1 cellular context compared by ENCODE assay signal in the genomic region with DNA sequence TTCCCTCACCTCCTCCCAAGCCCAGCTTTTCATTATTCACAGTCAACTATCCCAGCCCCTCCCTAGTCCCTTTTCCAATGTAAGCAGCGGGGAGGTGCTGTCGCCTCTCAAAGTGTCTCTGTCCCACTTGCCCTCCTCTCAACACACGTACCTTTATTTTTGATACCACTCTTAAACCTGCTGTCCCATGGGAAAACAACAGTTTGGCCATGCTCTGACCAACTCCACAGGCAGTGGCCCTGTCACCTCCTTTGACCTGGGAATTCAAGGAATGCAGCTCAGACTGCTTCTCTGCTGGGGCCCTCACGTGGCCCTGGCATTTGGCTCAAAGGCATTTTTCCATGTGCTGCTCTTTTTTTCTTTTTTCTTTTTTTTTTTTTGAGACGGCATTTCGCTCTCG.
A peak's percentile ranks its signal among the peaks of the same experiment; 100 is the strongest.
TF ChIP-seq lines count a peak whose summit lies in the region.

No MANE protein-coding gene starts in this region.

TF ChIP-seq in IMR-90, 13 proteins besides CTCF, POLR2A, EP300 and RAD21 (continued from another document):
- TF ChIP-seq, protein P1, sequence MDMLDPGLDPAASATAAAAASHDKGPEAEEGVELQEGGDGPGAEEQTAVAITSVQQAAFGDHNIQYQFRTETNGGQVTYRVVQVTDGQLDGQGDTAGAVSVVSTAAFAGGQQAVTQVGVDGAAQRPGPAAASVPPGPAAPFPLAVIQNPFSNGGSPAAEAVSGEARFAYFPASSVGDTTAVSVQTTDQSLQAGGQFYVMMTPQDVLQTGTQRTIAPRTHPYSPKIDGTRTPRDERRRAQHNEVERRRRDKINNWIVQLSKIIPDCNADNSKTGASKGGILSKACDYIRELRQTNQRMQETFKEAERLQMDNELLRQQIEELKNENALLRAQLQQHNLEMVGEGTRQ (IDR thresholded peaks at IDR 0.05; ENCODE audit: low read depth, low read length) = peak; percentile 67; the same call in 1 of the 2 replicates
- TF ChIP-seq CHD1 (IDR thresholded peaks at IDR 0.05; ENCODE audit: low read depth, low read length) (no peak), RCOR1 (IDR thresholded peaks at IDR 0.05; ENCODE audit: insufficient replicate concordance, low read length) (no peak), FOS (IDR thresholded peaks at IDR 0.05; ENCODE audit: low read depth, low read length) (no peak), SMC3 (IDR thresholded peaks at IDR 0.05; ENCODE audit: low read depth, low read length) (no peak), BHLHE40 (IDR thresholded peaks at IDR 0.05; ENCODE audit: low read depth, low read length) (peak; percentile 51; the same call in 1 of the 2 replicates)
- TF ChIP-seq, protein P2, sequence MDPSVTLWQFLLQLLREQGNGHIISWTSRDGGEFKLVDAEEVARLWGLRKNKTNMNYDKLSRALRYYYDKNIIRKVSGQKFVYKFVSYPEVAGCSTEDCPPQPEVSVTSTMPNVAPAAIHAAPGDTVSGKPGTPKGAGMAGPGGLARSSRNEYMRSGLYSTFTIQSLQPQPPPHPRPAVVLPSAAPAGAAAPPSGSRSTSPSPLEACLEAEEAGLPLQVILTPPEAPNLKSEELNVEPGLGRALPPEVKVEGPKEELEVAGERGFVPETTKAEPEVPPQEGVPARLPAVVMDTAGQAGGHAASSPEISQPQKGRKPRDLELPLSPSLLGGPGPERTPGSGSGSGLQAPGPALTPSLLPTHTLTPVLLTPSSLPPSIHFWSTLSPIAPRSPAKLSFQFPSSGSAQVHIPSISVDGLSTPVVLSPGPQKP (IDR thresholded peaks at IDR 0.05; ENCODE audit: borderline replicate concordance, low read depth, low read length) = no peak
